ENCODE assay signal across 8 cellular contexts in the genomic region with DNA sequence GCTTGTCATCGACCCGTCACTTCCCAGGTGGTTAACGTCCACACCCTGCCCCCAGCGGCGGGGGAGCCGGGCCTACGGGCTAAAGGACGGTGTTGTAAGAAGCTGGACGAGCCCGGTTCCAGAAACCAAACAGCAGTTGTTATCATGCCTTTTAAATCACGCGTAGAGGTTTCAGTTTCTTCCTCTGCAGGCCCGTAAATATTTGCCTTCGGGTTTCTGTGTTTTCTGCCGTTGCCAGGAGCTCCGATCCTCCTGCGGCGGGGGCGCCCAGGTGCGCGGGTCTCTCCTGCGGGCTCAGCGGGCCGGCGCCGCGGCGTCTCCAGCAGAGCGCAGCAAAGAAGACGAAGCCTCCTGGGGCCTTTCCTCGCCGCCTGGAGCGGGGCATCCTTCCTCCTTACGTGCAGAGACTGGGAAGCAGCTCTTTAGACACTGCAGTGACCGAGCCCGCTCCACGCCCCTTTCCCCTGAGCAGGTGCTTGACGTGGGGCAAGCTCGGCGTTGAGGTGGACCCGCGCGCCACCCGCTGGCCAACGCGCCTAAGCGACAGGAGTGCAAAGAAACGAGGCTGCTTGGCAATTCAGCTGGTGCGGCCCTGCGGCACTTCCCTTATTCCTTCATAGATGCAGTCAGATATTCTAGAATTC. TPM values are rescaled to one million over a fixed set of nuclear protein-coding genes. Genes with fewer than 3 reads are reported as not detected.
A peak's percentile ranks its signal among the peaks of the same experiment; 100 is the strongest.
DNase-seq lines count a peak whose midpoint lies in the region; ATAC-seq and TF ChIP-seq lines count a peak whose summit lies in the region.

No MANE protein-coding gene starts in this region.

- H3K36me3 Mint-ChIP-seq in activated CD4-positive, alpha-beta T cell treated with anti-CD3 and anti-CD28 coated beads for 36 hours (ENCODE audit: low read depth), result no peaks in the 10 kb centered on the region

- intact Hi-C loops in activated CD4-positive, alpha-beta T cell treated with anti-CD3 and anti-CD28 coated beads for 36 hours (cut with DNase I, micrococcal nuclease), result loop anchor here (1.0 to 5.0 kb wide), 7 partner anchors 470 to 1290 kb away; a partner anchor contains a TSS

- POLR2A ChIA-PET in activated CD4-positive, alpha-beta T cell treated with anti-CD3 and anti-CD28 coated beads for 36 hours (lab: Charles Lee), result interaction anchor here (0.6 kb wide), 1 partner anchor 34 kb away, joined by 3 read pairs; no protein-coding TSS in a partner anchor

- H3K9me3 Mint-ChIP-seq in activated CD4-positive, alpha-beta T cell treated with anti-CD3 and anti-CD28 coated beads for 36 hours (ENCODE audit: low read depth), result no peaks in the 10 kb centered on the region

- peak; percentile 83 for TF ChIP-seq CTCF in choroid plexus epithelial cell (conservative IDR thresholded peaks at IDR 0.05; ENCODE audit: low read depth, low read length)

- H3K27ac Mint-ChIP-seq in activated CD4-positive, alpha-beta T cell treated with anti-CD3 and anti-CD28 coated beads for 36 hours, result no peak overlapping the region

- H3K4me1 Mint-ChIP-seq in activated CD4-positive, alpha-beta T cell treated with anti-CD3 and anti-CD28 coated beads for 36 hours, result peaks cover 2% of the 10 kb centered on the region

- ATAC-seq in GM19023 (IDR thresholded peaks at IDR 0.05; ENCODE audit: unreplicated experiment) (peak; percentile 94), HG03196 (IDR thresholded peaks at IDR 0.05; ENCODE audit: unreplicated experiment) (peak; percentile 97)
- peak; percentile 97 for ATAC-seq in activated CD4-positive, alpha-beta T cell treated with anti-CD3 and anti-CD28 coated beads for 36 hours

- CTCF ChIA-PET in activated CD4-positive, alpha-beta T cell treated with anti-CD3 and anti-CD28 coated beads for 36 hours (lab: Charles Lee), result interaction anchor here (0.6 to 2.7 kb wide), 22 partner anchors 9 to 701 kb away, joined by 3 to 15 read pairs (median 4); a partner anchor contains a TSS

- peak; percentile 76 for DNase-seq in AG08395 (ENCODE audit: low spot score)
- peak; percentile 85 for DNase-seq in NCI-H345 (lab: John Stamatoyannopoulos, UW)
- peak; percentile 85 for DNase-seq in activated CD4-positive, alpha-beta T cell treated with anti-CD3 and anti-CD28 coated beads for 36 hours
- DNase-seq in choroid plexus epithelial cell (ENCODE audit: low read depth), result peak; percentile 72
- DNase-seq in left kidney (ENCODE audit: low read depth, low spot score), result peak; percentile 93
- DNase-seq in stimulated activated CD4-positive, alpha-beta T cell treated with anti-CD3 and anti-CD28 coated beads, Interleukin-1b, Interleukin-23, amount 100 ng/mL, for 48 hours, result peak; percentile 71

- peak overlapping the region; percentile 21 for H3K4me3 Mint-ChIP-seq in activated CD4-positive, alpha-beta T cell treated with anti-CD3 and anti-CD28 coated beads for 36 hours

- H3K4me3 ChIP-seq in choroid plexus epithelial cell (ENCODE audit: low read depth, low read length), result peak overlapping the region; percentile 53

- H3K27me3 Mint-ChIP-seq in activated CD4-positive, alpha-beta T cell treated with anti-CD3 and anti-CD28 coated beads for 36 hours, result peaks cover 24% of the 10 kb centered on the region

RNA-seq across cellular contexts. Expression of a gene that starts 21.8 kb away (rescaled TPM):
- total RNA-seq in activated CD4-positive, alpha-beta T cell treated with anti-CD3 and anti-CD28 coated beads for 36 hours, result 10 to 100 TPM; 60.6 to 63.1 TPM

Comparison
In these comparisons a context has a peak if more than half of its experiments do, and no peak if none do; other contexts are left out.
1. Peak in every context shown above with its lines: DNase-seq, ATAC-seq and H3K4me3 ChIP-seq.